In genomic region chr15:57406040-57406772, GRCh38 we compare ENCODE assay signal across 15 cellular contexts. TPM values are rescaled to one million over a fixed set of nuclear protein-coding genes. Genes with fewer than 3 reads are reported as not detected.
DNase-seq lines count a peak whose midpoint lies in the region; ATAC-seq and TF ChIP-seq lines count a peak whose summit lies in the region.
"Had no signal": no experiment of that assay in that cellular context is flagged by ENCODE, and none has a peak within 500 bp of the region (broad histone marks: within the 10 kb centered on the region; RNA-seq: fewer than 3 reads in every experiment).

No MANE protein-coding gene starts in this region.

- TF ChIP-seq CTCF in fibroblast of villous mesenchyme (IDR thresholded peaks at IDR 0.05; ENCODE audit: insufficient read depth, low read depth, low read length): no peak

- no peak overlapping the region for H3K23ac ChIP-seq in trophoblast cell (ENCODE audit: low read length)

- ATAC-seq in HG03196 (IDR thresholded peaks at IDR 0.05; ENCODE audit: unreplicated experiment): no peak

- H2BK5ac ChIP-seq in trophoblast cell (ENCODE audit: low read depth, low read length, poor library complexity): no peak overlapping the region

- H3K27ac ChIP-seq in trophoblast cell (ENCODE audit: low read depth, low read length): peak overlapping the region; percentile 20

- H3K9me3 ChIP-seq in trophoblast cell (ENCODE audit: insufficient read depth, low read depth, low read length): peaks cover 4% of the 10 kb centered on the region

- H3K4me2 ChIP-seq in trophoblast cell (ENCODE audit: low read length): no peak overlapping the region

- H2BK120ac ChIP-seq in trophoblast cell (ENCODE audit: insufficient read depth, low read length, poor library complexity): peak overlapping the region; percentile 85

- H4K91ac ChIP-seq in trophoblast cell (ENCODE audit: low read depth, low read length): peak overlapping the region; percentile 76

- DNase-seq in GM03348 (ENCODE audit: low spot score) (peak; percentile 35), NCI-H82 (lab: John Stamatoyannopoulos, UW) (peak; percentile 77), fibroblast of villous mesenchyme (ENCODE audit: low read depth) (peak; percentile 39), trophoblast cell (peak; percentile 28 to 47), NCI-H1694 (lab: John Stamatoyannopoulos, UW) (no peak), NCI-H226 (no peak), NOMO-1 (lab: John Stamatoyannopoulos, UW; ENCODE audit: unreplicated experiment in 2 of 2) (no peak)
- DNase-seq: activated CD4-positive, alpha-beta T cell treated with anti-CD3 and anti-CD28 coated beads, Interleukin-2, amount 10 ng/mL, durations not matched to agents 24 days and 14 days; activated naive CD8-positive, alpha-beta T cell treated with anti-CD3 and anti-CD28 coated beads for 36 hours; activated T-cell treated with anti-CD3 and anti-CD28 coated beads, Interleukin-2, amount 50 U/mL, for 24 hours; CD4-positive, CD25-positive, alpha-beta regulatory T cell; central memory CD4-positive, alpha-beta T cell; stimulated activated CD4-positive, alpha-beta T cell treated with anti-CD3 and anti-CD28 coated beads, Interleukin-4, amount 100 ng/mL, for 4 hours had no signal

- peaks cover 7% of the 10 kb centered on the region for H3K79me1 ChIP-seq in trophoblast cell (ENCODE audit: low read length)

- H2AK5ac ChIP-seq in trophoblast cell (ENCODE audit: low read length): peak overlapping the region; percentile 82

- H3K4me1 ChIP-seq in trophoblast cell (ENCODE audit: control insufficient read depth in 1 of 2, insufficient read depth in 2 of 2, low read length in 2 of 2): peaks cover 11 to 18% of the 10 kb centered on the region in 2 experiments

- H2BK12ac ChIP-seq in trophoblast cell (ENCODE audit: low read length): peak overlapping the region; percentile 64

- no peak overlapping the region for H2AFZ ChIP-seq in trophoblast cell (ENCODE audit: insufficient read depth, low read length, poor library complexity)

- no peaks in the 10 kb centered on the region for H3K27me3 ChIP-seq in trophoblast cell (ENCODE audit: insufficient read depth, low read length)

- WGBS in trophoblast cell (ENCODE audit: extremely low coverage, insufficient coverage, insufficient read length): no CpG with 5 or more reads among the region's 7 CpGs

- peak overlapping the region; percentile 64 for H3K4ac ChIP-seq in trophoblast cell (ENCODE audit: low read depth, low read length)

- peak overlapping the region; percentile 74 for H3K14ac ChIP-seq in trophoblast cell (ENCODE audit: low read length)

- H3K18ac ChIP-seq in trophoblast cell (ENCODE audit: low read length): peak overlapping the region; percentile 91

- peak overlapping the region; percentile 36 for H4K12ac ChIP-seq in trophoblast cell (ENCODE audit: low read depth, low read length)

- no peak overlapping the region for H3K4me3 ChIP-seq in fibroblast of villous mesenchyme (ENCODE audit: low read depth, low read length)
- no peak overlapping the region for H3K4me3 ChIP-seq in trophoblast cell (ENCODE audit: low read depth, low read length)
- H3K4me3 ChIP-seq: skin epidermis had no signal

- H3K79me2 ChIP-seq in trophoblast cell (ENCODE audit: control insufficient read depth, insufficient read depth, low read length, poor library complexity): peaks cover 1% of the 10 kb centered on the region

- H3K36me3 ChIP-seq in trophoblast cell (ENCODE audit: control insufficient read depth in 1 of 2, insufficient read depth in 2 of 2, low read length in 2 of 2): no peaks in the 10 kb centered on the region

- peak overlapping the region; percentile 42 for H4K8ac ChIP-seq in trophoblast cell (ENCODE audit: low read depth, low read length)

- no peak overlapping the region for H3K9ac ChIP-seq in trophoblast cell (ENCODE audit: low read length)

RNA-seq across cellular contexts. Expression of gene CGNL1, which starts 29.9 kb away (rescaled TPM):
- total RNA-seq in fibroblast of villous mesenchyme: 0.43 and 0.64 TPM in 2 replicates
- 9.6 and 10.1 TPM in 2 replicates for polyA plus RNA-seq in trophoblast cell (2013)
- total RNA-seq: activated CD4-positive, alpha-beta T cell treated with anti-CD3 and anti-CD28 coated beads, Interleukin-2, amount 10 ng/mL, durations not matched to agents 24 days and 14 days; activated naive CD8-positive, alpha-beta T cell treated with anti-CD3 and anti-CD28 coated beads for 36 hours; CD4-positive, CD25-positive, alpha-beta regulatory T cell had no signal
- polyA plus RNA-seq: CD4-positive, CD25-positive, alpha-beta regulatory T cell had no signal

Comparison
In these comparisons a context has a peak if more than half of its experiments do, and no peak if none do; other contexts are left out.
1. DNase-seq: peak in GM03348 (single experiment), NCI-H82 (single experiment), fibroblast of villous mesenchyme (single experiment) and trophoblast cell (2 of 2); none in NCI-H1694 (single experiment), NCI-H226 (single experiment) and NOMO-1 (0 of 2).